In the genomic region with DNA sequence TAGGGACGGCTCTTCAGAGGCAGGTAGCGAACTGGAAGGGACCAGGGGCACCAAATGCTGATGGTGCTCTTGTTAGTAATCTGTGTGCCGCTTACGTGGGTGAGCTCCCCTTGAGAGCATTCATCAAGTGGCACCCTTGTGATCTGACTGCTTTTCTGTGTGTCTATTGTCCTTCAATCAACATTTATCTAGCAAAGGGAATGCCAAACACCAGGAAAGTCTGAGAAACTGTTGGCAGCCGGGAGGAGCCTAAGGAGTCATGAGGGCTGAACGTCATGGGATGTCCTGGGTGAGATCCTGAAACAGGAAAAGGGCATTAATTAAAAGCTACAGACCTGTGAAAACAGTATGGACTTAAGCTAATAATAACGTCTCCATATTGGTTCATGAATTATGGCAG, we compare ENCODE assay signal across 1 cellular context.
TF ChIP-seq lines count a peak whose summit lies in the region.

No MANE protein-coding gene starts in this region.

TF ChIP-seq in A549, 52 proteins besides CTCF, POLR2A, EP300 and RAD21 (continued from another document):
- TF ChIP-seq, protein P1, sequence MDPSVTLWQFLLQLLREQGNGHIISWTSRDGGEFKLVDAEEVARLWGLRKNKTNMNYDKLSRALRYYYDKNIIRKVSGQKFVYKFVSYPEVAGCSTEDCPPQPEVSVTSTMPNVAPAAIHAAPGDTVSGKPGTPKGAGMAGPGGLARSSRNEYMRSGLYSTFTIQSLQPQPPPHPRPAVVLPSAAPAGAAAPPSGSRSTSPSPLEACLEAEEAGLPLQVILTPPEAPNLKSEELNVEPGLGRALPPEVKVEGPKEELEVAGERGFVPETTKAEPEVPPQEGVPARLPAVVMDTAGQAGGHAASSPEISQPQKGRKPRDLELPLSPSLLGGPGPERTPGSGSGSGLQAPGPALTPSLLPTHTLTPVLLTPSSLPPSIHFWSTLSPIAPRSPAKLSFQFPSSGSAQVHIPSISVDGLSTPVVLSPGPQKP (IDR thresholded peaks at IDR 0.05; ENCODE audit: low read depth, low read length), result no peak
- TF ChIP-seq MYC (IDR thresholded peaks at IDR 0.05; ENCODE audit: borderline replicate concordance, low read length) (no peak), HOXA7 (CRISPR knock-in tag; IDR thresholded peaks at IDR 0.05) (no peak), CBX8 (IDR thresholded peaks at IDR 0.05) (no peak), FOSB (CRISPR knock-in tag; IDR thresholded peaks at IDR 0.05) (no peak), PBX3 (IDR thresholded peaks at IDR 0.05) (no peak), KDM1A (IDR thresholded peaks at IDR 0.05; ENCODE audit: low read depth) (no peak), EHMT2 (IDR thresholded peaks at IDR 0.05; ENCODE audit: low read depth) (no peak), POLR2AphosphoS2 (conservative IDR thresholded peaks at IDR 0.05; ENCODE audit: low read length) (no peak), USF2 (IDR thresholded peaks at IDR 0.05) (no peak), CBX2 (IDR thresholded peaks at IDR 0.05; ENCODE audit: borderline replicate concordance, low read depth) (no peak)
